Comparison of ENCODE assay signal across 27 cellular contexts in genomic region chr14:68190032-68190431, GRCh38.
"Had no signal": no experiment of that assay in that cellular context is flagged by ENCODE, and none has a peak within 500 bp of the region (broad histone marks: within the 10 kb centered on the region; RNA-seq: fewer than 3 reads in every experiment).

No MANE protein-coding gene starts in this region.

- H3K36me3 ChIP-seq: WERI-Rb-1 had no signal

- DNase-seq: activated CD4-positive, alpha-beta memory T cell treated with anti-CD3 and anti-CD28 coated beads, Interleukin-2, amount 10 ng/mL, durations not matched to agents 7 days and 5 days; activated CD4-positive, alpha-beta T cell treated with anti-CD3 and anti-CD28 coated beads for 36 hours; activated CD4-positive, alpha-beta T cell treated with anti-CD3 and anti-CD28 coated beads, Interleukin-2, amount 50 U/mL, for 1 hour; activated gamma-delta T cell; activated naive CD4-positive, alpha-beta T cell treated with anti-CD3 and anti-CD28 coated beads for 36 hours; activated T-cell treated with anti-CD3 and anti-CD28 coated beads for 4 hours; activated T-cell treated with anti-CD3 and anti-CD28 coated beads, Interleukin-2, amount 50 U/mL, for 48 hours; amygdala; Karpas-422; MM.1S; NCI-H1105 treated with DMSO at 0.1 percent for 48 hours; NCI-H146; NCI-H1930; NCI-H446; NCI-H524 treated with DMSO at 0.1 percent for 48 hours; NCI-H748 treated with DMSO at 0.1 percent for 48 hours; NK-92 treated with Interleukin-12 subunit alpha and Interleukin-12 subunit beta, amount 100 ng/mL, for 24 hours; OCI-M1; RPMI8226; T-cell; T-helper 2 cell; T1000; WERI-Rb-1 had no signal

- ATAC-seq: activated CD4-positive, alpha-beta T cell treated with anti-CD3 and anti-CD28 coated beads for 36 hours; activated T-helper 17 cell treated with anti-CD3 and anti-CD28 coated beads, Interleukin-2, amount 50 U/mL, for 72 hours; Panc1; Right ventricle myocardium inferior; T-cell had no signal

- H3K27ac ChIP-seq: SK-N-MC, WERI-Rb-1 had no signal

- H3K4me3 ChIP-seq: SK-N-MC had no signal
